2 cellular contexts compared by ENCODE assay signal in the genomic region with DNA sequence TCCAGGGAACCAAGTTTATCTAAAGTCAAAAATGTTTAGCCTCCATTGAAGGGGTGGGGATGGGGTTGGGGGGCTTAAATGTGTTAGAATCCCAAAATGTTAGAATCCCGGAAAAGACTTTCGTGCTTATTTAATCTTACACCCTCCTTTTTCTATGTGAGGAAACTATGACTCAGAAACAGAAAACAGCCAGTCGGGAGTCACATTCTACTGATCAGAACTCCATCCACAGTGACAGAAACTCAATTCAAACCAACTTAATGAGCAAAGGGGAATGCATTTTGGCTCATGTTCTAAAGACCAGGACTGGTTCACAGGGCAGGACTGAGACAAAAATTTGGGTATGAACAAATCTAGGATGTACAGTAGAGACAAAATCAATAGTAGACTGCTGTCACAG.
TF ChIP-seq lines count a peak whose summit lies in the region.

No MANE protein-coding gene starts in this region.

TF ChIP-seq in GM23338, 12 proteins besides CTCF, POLR2A, EP300 and RAD21 (continues in another document):
- TF ChIP-seq POLR2AphosphoS5 (IDR thresholded peaks at IDR 0.05; ENCODE audit: low read depth) (no peak), EZH2 (IDR thresholded peaks at IDR 0.05; ENCODE audit: low read depth, unreplicated experiment) (no peak), STAT1 (IDR thresholded peaks at IDR 0.05; ENCODE audit: unreplicated experiment) (no peak), NANOG (IDR thresholded peaks at IDR 0.05; ENCODE audit: borderline replicate concordance) (no peak), ZNF331 (CRISPR knock-in tag; IDR thresholded peaks at IDR 0.05; ENCODE audit: low read depth) (no peak), EZH2phosphoT487 (IDR thresholded peaks at IDR 0.05; ENCODE audit: unreplicated experiment) (no peak), CREB1 (CRISPR knock-in tag; IDR thresholded peaks at IDR 0.05; ENCODE audit: low read depth) (no peak)
- TF ChIP-seq, protein P1, sequence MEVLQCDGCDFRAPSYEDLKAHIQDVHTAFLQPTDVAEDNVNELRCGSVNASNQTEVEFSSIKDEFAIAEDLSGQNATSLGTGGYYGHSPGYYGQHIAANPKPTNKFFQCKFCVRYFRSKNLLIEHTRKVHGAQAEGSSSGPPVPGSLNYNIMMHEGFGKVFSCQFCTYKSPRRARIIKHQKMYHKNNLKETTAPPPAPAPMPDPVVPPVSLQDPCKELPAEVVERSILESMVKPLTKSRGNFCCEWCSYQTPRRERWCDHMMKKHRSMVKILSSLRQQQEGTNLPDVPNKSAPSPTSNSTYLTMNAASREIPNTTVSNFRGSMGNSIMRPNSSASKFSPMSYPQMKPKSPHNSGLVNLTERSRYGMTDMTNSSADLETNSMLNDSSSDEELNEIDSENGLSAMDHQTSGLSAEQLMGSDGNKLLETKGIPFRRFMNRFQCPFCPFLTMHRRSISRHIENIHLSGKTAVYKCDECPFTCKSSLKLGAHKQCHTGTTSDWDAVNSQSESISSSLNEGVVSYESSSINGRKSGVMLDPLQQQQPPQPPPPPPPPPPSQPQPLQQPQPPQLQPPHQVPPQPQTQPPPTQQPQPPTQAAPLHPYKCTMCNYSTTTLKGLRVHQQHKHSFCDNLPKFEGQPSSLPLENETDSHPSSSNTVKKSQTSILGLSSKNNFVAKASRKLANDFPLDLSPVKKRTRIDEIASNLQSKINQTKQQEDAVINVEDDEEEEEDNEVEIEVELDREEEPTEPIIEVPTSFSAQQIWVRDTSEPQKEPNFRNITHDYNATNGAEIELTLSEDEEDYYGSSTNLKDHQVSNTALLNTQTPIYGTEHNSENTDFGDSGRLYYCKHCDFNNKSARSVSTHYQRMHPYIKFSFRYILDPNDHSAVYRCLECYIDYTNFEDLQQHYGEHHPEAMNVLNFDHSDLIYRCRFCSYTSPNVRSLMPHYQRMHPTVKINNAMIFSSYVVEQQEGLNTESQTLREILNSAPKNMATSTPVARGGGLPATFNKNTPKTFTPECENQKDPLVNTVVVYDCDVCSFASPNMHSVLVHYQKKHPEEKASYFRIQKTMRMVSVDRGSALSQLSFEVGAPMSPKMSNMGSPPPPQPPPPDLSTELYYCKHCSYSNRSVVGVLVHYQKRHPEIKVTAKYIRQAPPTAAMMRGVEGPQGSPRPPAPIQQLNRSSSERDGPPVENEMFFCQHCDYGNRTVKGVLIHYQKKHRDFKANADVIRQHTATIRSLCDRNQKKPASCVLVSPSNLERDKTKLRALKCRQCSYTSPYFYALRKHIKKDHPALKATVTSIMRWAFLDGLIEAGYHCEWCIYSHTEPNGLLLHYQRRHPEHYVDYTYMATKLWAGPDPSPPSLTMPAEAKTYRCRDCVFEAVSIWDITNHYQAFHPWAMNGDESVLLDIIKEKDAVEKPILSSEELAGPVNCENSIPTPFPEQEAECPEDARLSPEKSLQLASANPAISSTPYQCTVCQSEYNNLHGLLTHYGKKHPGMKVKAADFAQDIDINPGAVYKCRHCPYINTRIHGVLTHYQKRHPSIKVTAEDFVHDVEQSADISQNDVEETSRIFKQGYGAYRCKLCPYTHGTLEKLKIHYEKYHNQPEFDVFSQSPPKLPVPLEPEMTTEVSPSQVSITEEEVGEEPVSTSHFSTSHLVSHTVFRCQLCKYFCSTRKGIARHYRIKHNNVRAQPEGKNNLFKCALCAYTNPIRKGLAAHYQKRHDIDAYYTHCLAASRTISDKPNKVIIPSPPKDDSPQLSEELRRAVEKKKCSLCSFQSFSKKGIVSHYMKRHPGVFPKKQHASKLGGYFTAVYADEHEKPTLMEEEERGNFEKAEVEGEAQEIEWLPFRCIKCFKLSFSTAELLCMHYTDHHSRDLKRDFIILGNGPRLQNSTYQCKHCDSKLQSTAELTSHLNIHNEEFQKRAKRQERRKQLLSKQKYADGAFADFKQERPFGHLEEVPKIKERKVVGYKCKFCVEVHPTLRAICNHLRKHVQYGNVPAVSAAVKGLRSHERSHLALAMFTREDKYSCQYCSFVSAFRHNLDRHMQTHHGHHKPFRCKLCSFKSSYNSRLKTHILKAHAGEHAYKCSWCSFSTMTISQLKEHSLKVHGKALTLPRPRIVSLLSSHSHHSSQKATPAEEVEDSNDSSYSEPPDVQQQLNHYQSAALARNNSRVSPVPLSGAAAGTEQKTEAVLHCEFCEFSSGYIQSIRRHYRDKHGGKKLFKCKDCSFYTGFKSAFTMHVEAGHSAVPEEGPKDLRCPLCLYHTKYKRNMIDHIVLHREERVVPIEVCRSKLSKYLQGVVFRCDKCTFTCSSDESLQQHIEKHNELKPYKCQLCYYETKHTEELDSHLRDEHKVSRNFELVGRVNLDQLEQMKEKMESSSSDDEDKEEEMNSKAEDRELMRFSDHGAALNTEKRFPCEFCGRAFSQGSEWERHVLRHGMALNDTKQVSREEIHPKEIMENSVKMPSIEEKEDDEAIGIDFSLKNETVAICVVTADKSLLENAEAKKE (CRISPR knock-in tag; IDR thresholded peaks at IDR 0.05): no peak
- TF ChIP-seq, protein P2, sequence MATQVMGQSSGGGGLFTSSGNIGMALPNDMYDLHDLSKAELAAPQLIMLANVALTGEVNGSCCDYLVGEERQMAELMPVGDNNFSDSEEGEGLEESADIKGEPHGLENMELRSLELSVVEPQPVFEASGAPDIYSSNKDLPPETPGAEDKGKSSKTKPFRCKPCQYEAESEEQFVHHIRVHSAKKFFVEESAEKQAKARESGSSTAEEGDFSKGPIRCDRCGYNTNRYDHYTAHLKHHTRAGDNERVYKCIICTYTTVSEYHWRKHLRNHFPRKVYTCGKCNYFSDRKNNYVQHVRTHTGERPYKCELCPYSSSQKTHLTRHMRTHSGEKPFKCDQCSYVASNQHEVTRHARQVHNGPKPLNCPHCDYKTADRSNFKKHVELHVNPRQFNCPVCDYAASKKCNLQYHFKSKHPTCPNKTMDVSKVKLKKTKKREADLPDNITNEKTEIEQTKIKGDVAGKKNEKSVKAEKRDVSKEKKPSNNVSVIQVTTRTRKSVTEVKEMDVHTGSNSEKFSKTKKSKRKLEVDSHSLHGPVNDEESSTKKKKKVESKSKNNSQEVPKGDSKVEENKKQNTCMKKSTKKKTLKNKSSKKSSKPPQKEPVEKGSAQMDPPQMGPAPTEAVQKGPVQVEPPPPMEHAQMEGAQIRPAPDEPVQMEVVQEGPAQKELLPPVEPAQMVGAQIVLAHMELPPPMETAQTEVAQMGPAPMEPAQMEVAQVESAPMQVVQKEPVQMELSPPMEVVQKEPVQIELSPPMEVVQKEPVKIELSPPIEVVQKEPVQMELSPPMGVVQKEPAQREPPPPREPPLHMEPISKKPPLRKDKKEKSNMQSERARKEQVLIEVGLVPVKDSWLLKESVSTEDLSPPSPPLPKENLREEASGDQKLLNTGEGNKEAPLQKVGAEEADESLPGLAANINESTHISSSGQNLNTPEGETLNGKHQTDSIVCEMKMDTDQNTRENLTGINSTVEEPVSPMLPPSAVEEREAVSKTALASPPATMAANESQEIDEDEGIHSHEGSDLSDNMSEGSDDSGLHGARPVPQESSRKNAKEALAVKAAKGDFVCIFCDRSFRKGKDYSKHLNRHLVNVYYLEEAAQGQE (IDR thresholded peaks at IDR 0.05; ENCODE audit: unreplicated experiment): no peak
- TF ChIP-seq, protein P3, sequence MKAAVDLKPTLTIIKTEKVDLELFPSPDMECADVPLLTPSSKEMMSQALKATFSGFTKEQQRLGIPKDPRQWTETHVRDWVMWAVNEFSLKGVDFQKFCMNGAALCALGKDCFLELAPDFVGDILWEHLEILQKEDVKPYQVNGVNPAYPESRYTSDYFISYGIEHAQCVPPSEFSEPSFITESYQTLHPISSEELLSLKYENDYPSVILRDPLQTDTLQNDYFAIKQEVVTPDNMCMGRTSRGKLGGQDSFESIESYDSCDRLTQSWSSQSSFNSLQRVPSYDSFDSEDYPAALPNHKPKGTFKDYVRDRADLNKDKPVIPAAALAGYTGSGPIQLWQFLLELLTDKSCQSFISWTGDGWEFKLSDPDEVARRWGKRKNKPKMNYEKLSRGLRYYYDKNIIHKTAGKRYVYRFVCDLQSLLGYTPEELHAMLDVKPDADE (IDR thresholded peaks at IDR 0.05): no peak

TF ChIP-seq in K562, 482 proteins besides CTCF, POLR2A, EP300 and RAD21:
- TF ChIP-seq KDM4B (IDR thresholded peaks at IDR 0.05; ENCODE audit: borderline replicate concordance in 2 of 2, low read depth in 1 of 2): no peak
- TF ChIP-seq CBX2 (IDR thresholded peaks at IDR 0.05; ENCODE audit: insufficient read depth, low read length, poor library complexity, severe bottlenecking): no peak
- 0 out of 2 replicates have a peak, but pooled peaks have one; percentile 25 for TF ChIP-seq FOSL1 (tag; conservative IDR thresholded peaks at IDR 0.05)
TF ChIP-seq in K562: peak in this region for 1.
